In genomic region chr1:118960567-118961136, GRCh38 we compare ENCODE assay signal across 1 cellular context.
A peak's percentile ranks its signal among the peaks of the same experiment; 100 is the strongest.
TF ChIP-seq lines count a peak whose summit lies in the region.

No MANE protein-coding gene starts in this region.

TF ChIP-seq in HepG2, 621 proteins besides CTCF, POLR2A, EP300 and RAD21 (continued from another document and continues in another):
- TF ChIP-seq ZBTB10 (CRISPR knock-in tag; IDR thresholded peaks at IDR 0.05; ENCODE audit: borderline replicate concordance) (no peak), ZNF367 (CRISPR knock-in tag; IDR thresholded peaks at IDR 0.05; ENCODE audit: borderline replicate concordance) (no peak), NR2F6 (IDR thresholded peaks at IDR 0.05) (peak; percentile 86), NR2F6 (CRISPR knock-in tag; IDR thresholded peaks at IDR 0.05) (peak; percentile 91), CREB3 (CRISPR knock-in tag; IDR thresholded peaks at IDR 0.05) (no peak), FLYWCH1 (CRISPR knock-in tag; IDR thresholded peaks at IDR 0.05) (no peak), ZNF564 (CRISPR knock-in tag; IDR thresholded peaks at IDR 0.05) (peak; percentile 55; the same call in 1 of the 2 replicates), SPEN (CRISPR knock-in tag; IDR thresholded peaks at IDR 0.05; ENCODE audit: low read depth) (peak; percentile 94), ZNF207 (IDR thresholded peaks at IDR 0.05; ENCODE audit: borderline replicate concordance) (no peak), ZNF777 (CRISPR knock-in tag; IDR thresholded peaks at IDR 0.05) (no peak), ZNF230 (CRISPR knock-in tag; IDR thresholded peaks at IDR 0.05) (peak; percentile 37; the same call in 1 of the 2 replicates), ZNF235 (CRISPR knock-in tag; IDR thresholded peaks at IDR 0.05; ENCODE audit: borderline replicate concordance) (no peak), SAFB2 (CRISPR knock-in tag; IDR thresholded peaks at IDR 0.05; ENCODE audit: borderline replicate concordance, low read depth) (no peak; the same call in 1 of the 2 replicates), ZSCAN22 (CRISPR knock-in tag; IDR thresholded peaks at IDR 0.05) (no peak), IRF2 (CRISPR knock-in tag; IDR thresholded peaks at IDR 0.05) (peak; percentile 95), TCF7L2 (IDR thresholded peaks at IDR 0.05; ENCODE audit: low read depth, low read length) (no peak), SNRNP70 (IDR thresholded peaks at IDR 0.05; ENCODE audit: low read depth, low read length) (no peak), NFYC (CRISPR knock-in tag; IDR thresholded peaks at IDR 0.05) (0 out of 2 replicates have a peak, but pooled peaks have one; percentile 10), BCL6 (CRISPR knock-in tag; IDR thresholded peaks at IDR 0.05) (peak; percentile 84), KDM4B (CRISPR knock-in tag; IDR thresholded peaks at IDR 0.05) (peak; percentile 75; the same call in 1 of the 2 replicates), ZMAT5 (CRISPR knock-in tag; IDR thresholded peaks at IDR 0.05; ENCODE audit: borderline replicate concordance, low read depth) (no peak), ZNF607 (CRISPR knock-in tag; IDR thresholded peaks at IDR 0.05; ENCODE audit: borderline replicate concordance) (peak; percentile 87; the same call in 1 of the 2 replicates), YY1 (IDR thresholded peaks at IDR 0.05; ENCODE audit: insufficient read depth, insufficient replicate concordance, low read depth, low read length) (no peak), ZNF496 (CRISPR knock-in tag; IDR thresholded peaks at IDR 0.05; ENCODE audit: insufficient replicate concordance) (no peak), ZNF550 (CRISPR knock-in tag; IDR thresholded peaks at IDR 0.05; ENCODE audit: borderline replicate concordance) (no peak), NCOA1 (CRISPR knock-in tag; IDR thresholded peaks at IDR 0.05) (peak; percentile 77; the same call in 1 of the 2 replicates), SNAI1 (CRISPR knock-in tag; IDR thresholded peaks at IDR 0.05; ENCODE audit: borderline replicate concordance) (no peak), MLLT10 (CRISPR knock-in tag; IDR thresholded peaks at IDR 0.05) (no peak), GATA4 (IDR thresholded peaks at IDR 0.05; ENCODE audit: borderline replicate concordance, low read depth) (0 out of 2 replicates have a peak, but pooled peaks have one; percentile 68), SP4 (CRISPR knock-in tag; IDR thresholded peaks at IDR 0.05) (no peak), HMGA1 (CRISPR knock-in tag; conservative IDR thresholded peaks at IDR 0.05) (no peak), GLI4 (CRISPR knock-in tag; IDR thresholded peaks at IDR 0.05; ENCODE audit: borderline replicate concordance) (no peak), ZNF597 (CRISPR knock-in tag; IDR thresholded peaks at IDR 0.05) (no peak), MEIS1 (CRISPR knock-in tag; IDR thresholded peaks at IDR 0.05; ENCODE audit: borderline replicate concordance) (peak; percentile 96; the same call in 1 of the 2 replicates), ZNF260 (CRISPR knock-in tag; IDR thresholded peaks at IDR 0.05; ENCODE audit: borderline replicate concordance, low read depth) (no peak), ZNF17 (CRISPR knock-in tag; IDR thresholded peaks at IDR 0.05) (no peak), HNF4G (IDR thresholded peaks at IDR 0.05; ENCODE audit: borderline replicate concordance, low read depth, low read length) (peak; percentile 99), HNF4G (CRISPR knock-in tag; IDR thresholded peaks at IDR 0.05; ENCODE audit: borderline replicate concordance, low read depth) (peak; percentile 100), ATF1 (CRISPR knock-in tag; IDR thresholded peaks at IDR 0.05) (peak; percentile 43; the same call in 1 of the 2 replicates), ZNF552 (CRISPR knock-in tag; IDR thresholded peaks at IDR 0.05; ENCODE audit: borderline replicate concordance) (no peak), ARNTL (CRISPR knock-in tag; IDR thresholded peaks at IDR 0.05) (peak; percentile 82), RXRA (CRISPR knock-in tag; IDR thresholded peaks at IDR 0.05) (peak; percentile 90), RBFOX2 (IDR thresholded peaks at IDR 0.05; ENCODE audit: low read depth, low read length) (peak; percentile 62), CSRNP1 (CRISPR knock-in tag; IDR thresholded peaks at IDR 0.05) (peak; percentile 69; the same call in 1 of the 2 replicates), GABPA (IDR thresholded peaks at IDR 0.05; ENCODE audit: low read depth, low read length) (no peak), GABPA (CRISPR knock-in tag; IDR thresholded peaks at IDR 0.05; ENCODE audit: low read depth) (peak; percentile 67), KAT2B (IDR thresholded peaks at IDR 0.05; ENCODE audit: borderline replicate concordance, low read depth, low read length) (no peak), NPAS2 (CRISPR knock-in tag; IDR thresholded peaks at IDR 0.05; ENCODE audit: borderline replicate concordance) (no peak)
- TF ChIP-seq, protein P1, sequence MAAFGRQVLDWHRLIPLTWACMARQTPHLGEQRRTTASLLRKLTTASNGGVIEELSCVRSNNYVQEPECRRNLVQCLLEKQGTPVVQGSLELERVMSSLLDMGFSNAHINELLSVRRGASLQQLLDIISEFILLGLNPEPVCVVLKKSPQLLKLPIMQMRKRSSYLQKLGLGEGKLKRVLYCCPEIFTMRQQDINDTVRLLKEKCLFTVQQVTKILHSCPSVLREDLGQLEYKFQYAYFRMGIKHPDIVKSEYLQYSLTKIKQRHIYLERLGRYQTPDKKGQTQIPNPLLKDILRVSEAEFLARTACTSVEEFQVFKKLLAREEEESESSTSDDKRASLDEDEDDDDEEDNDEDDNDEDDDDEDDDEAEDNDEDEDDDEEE (CRISPR knock-in tag; IDR thresholded peaks at IDR 0.05), result no peak; the same call in 1 of the 2 replicates
- TF ChIP-seq, protein P2, sequence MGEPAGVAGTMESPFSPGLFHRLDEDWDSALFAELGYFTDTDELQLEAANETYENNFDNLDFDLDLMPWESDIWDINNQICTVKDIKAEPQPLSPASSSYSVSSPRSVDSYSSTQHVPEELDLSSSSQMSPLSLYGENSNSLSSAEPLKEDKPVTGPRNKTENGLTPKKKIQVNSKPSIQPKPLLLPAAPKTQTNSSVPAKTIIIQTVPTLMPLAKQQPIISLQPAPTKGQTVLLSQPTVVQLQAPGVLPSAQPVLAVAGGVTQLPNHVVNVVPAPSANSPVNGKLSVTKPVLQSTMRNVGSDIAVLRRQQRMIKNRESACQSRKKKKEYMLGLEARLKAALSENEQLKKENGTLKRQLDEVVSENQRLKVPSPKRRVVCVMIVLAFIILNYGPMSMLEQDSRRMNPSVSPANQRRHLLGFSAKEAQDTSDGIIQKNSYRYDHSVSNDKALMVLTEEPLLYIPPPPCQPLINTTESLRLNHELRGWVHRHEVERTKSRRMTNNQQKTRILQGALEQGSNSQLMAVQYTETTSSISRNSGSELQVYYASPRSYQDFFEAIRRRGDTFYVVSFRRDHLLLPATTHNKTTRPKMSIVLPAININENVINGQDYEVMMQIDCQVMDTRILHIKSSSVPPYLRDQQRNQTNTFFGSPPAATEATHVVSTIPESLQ (CRISPR knock-in tag; conservative IDR thresholded peaks at IDR 0.05), result no peak
- TF ChIP-seq, protein P3, sequence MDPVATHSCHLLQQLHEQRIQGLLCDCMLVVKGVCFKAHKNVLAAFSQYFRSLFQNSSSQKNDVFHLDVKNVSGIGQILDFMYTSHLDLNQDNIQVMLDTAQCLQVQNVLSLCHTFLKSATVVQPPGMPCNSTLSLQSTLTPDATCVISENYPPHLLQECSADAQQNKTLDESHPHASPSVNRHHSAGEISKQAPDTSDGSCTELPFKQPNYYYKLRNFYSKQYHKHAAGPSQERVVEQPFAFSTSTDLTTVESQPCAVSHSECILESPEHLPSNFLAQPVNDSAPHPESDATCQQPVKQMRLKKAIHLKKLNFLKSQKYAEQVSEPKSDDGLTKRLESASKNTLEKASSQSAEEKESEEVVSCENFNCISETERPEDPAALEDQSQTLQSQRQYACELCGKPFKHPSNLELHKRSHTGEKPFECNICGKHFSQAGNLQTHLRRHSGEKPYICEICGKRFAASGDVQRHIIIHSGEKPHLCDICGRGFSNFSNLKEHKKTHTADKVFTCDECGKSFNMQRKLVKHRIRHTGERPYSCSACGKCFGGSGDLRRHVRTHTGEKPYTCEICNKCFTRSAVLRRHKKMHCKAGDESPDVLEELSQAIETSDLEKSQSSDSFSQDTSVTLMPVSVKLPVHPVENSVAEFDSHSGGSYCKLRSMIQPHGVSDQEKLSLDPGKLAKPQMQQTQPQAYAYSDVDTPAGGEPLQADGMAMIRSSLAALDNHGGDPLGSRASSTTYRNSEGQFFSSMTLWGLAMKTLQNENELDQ (CRISPR knock-in tag; IDR thresholded peaks at IDR 0.05; ENCODE audit: borderline replicate concordance), result no peak
- TF ChIP-seq, protein P4, sequence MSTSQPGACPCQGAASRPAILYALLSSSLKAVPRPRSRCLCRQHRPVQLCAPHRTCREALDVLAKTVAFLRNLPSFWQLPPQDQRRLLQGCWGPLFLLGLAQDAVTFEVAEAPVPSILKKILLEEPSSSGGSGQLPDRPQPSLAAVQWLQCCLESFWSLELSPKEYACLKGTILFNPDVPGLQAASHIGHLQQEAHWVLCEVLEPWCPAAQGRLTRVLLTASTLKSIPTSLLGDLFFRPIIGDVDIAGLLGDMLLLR (CRISPR knock-in tag; IDR thresholded peaks at IDR 0.05), result no peak
- TF ChIP-seq, protein P5, sequence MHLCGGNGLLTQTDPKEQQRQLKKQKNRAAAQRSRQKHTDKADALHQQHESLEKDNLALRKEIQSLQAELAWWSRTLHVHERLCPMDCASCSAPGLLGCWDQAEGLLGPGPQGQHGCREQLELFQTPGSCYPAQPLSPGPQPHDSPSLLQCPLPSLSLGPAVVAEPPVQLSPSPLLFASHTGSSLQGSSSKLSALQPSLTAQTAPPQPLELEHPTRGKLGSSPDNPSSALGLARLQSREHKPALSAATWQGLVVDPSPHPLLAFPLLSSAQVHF (CRISPR knock-in tag; IDR thresholded peaks at IDR 0.05), result no peak
- TF ChIP-seq, protein P6, sequence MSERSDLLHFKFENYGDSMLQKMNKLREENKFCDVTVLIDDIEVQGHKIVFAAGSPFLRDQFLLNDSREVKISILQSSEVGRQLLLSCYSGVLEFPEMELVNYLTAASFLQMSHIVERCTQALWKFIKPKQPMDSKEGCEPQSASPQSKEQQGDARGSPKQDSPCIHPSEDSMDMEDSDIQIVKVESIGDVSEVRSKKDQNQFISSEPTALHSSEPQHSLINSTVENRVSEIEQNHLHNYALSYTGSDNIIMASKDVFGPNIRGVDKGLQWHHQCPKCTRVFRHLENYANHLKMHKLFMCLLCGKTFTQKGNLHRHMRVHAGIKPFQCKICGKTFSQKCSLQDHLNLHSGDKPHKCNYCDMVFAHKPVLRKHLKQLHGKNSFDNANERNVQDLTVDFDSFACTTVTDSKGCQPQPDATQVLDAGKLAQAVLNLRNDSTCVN (CRISPR knock-in tag; IDR thresholded peaks at IDR 0.05; ENCODE audit: borderline replicate concordance), result peak; percentile 80; the same call in 1 of the 2 replicates
